In the genomic region with DNA sequence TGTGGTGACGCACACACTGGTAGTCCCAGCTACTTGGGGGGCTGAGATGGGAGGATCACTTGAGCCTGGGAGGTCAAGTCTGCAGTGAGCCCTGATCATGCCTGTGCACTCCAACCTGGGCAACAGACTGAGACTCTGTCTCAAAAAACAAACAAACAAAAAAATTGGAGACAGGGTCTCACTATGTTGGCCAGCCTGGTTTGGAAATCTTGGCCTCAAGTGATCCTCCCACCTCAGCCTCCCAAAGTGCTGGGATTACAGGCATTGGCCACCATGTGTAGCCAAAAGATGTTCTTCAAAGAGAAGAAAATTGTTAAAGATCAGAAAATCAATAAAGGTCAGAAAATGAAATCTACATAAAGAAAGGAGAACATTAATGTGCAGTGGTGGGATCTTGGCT, we compare ENCODE assay signal across 24 cellular contexts. TPM values are rescaled to one million over a fixed set of nuclear protein-coding genes. Genes with fewer than 3 reads are reported as not detected.
A peak's percentile ranks its signal among the peaks of the same experiment; 100 is the strongest.
DNase-seq lines count a peak whose midpoint lies in the region; ATAC-seq and TF ChIP-seq lines count a peak whose summit lies in the region.
"Had no signal": no experiment of that assay in that cellular context is flagged by ENCODE, and none has a peak within 500 bp of the region (broad histone marks: within the 10 kb centered on the region; RNA-seq: fewer than 3 reads in every experiment).

No MANE protein-coding gene starts in this region.

- no peak overlapping the region for H2BK5ac ChIP-seq in trophoblast cell (ENCODE audit: low read depth, low read length, poor library complexity)

- H3K27ac ChIP-seq in HEK293 (ENCODE audit: extremely low read depth, low read depth, low read length) (no peak overlapping the region), trophoblast cell (ENCODE audit: low read depth, low read length) (no peak overlapping the region)
- H3K27ac ChIP-seq: BLaER1 had no signal

- no peaks in the 10 kb centered on the region for H3K36me3 ChIP-seq in HEK293 (ENCODE audit: control insufficient read depth in 2 of 2, insufficient read depth in 1 of 2, low read length in 2 of 2)
- H3K36me3 ChIP-seq in trophoblast cell (ENCODE audit: control insufficient read depth in 1 of 2, insufficient read depth in 2 of 2, low read length in 2 of 2): no peaks in the 10 kb centered on the region
- H3K36me3 ChIP-seq: BE2C, BLaER1 had no signal

- no peaks in the 10 kb centered on the region for H3K36me3 Mint-ChIP-seq in WTC11
- H3K36me3 Mint-ChIP-seq: CD14-positive monocyte; CD4-positive, alpha-beta memory T cell; CD4-positive, CD25-positive, alpha-beta regulatory T cell; CD8-positive, alpha-beta memory T cell had no signal

- H3K4me1 Mint-ChIP-seq in WTC11: peaks cover 52% of the 10 kb centered on the region
- H3K4me1 Mint-ChIP-seq: CD4-positive, alpha-beta memory T cell; CD8-positive, alpha-beta memory T cell had no signal

- no peak overlapping the region for H2AFZ ChIP-seq in trophoblast cell (ENCODE audit: insufficient read depth, low read length, poor library complexity)

- no peak for DNase-seq in WTC11 (ENCODE audit: low spot score)
- no peak for DNase-seq in trophoblast cell
- DNase-seq in ecto neural progenitor cell (ENCODE audit: low spot score): no peak
- DNase-seq: 8988T; ACHN; BE2C; C1 segment of cervical spinal cord; CD4-positive, alpha-beta memory T cell; CD4-positive, CD25-positive, alpha-beta regulatory T cell; CD8-positive, alpha-beta memory T cell; COR-L47; DMS 273 treated with DMSO at 0.1 percent for 48 hours; DMS153; DMS53; DMS79; DND-41; EL; GDM1 had no signal

- H3K14ac ChIP-seq in trophoblast cell (ENCODE audit: low read length): no peak overlapping the region

- no peak overlapping the region for H4K91ac ChIP-seq in trophoblast cell (ENCODE audit: low read depth, low read length)

- no peak overlapping the region for H3K27ac Mint-ChIP-seq in WTC11
- H3K27ac Mint-ChIP-seq: CD4-positive, alpha-beta memory T cell; CD4-positive, CD25-positive, alpha-beta regulatory T cell had no signal

- no peak overlapping the region for H3K4me3 Mint-ChIP-seq in WTC11
- H3K4me3 Mint-ChIP-seq: CD14-positive monocyte; CD4-positive, alpha-beta memory T cell; CD4-positive, CD25-positive, alpha-beta regulatory T cell; CD8-positive, alpha-beta memory T cell had no signal

- no peak overlapping the region for H3K9ac ChIP-seq in trophoblast cell (ENCODE audit: low read length)
- H3K9ac ChIP-seq: BLaER1 had no signal

- H3K18ac ChIP-seq in trophoblast cell (ENCODE audit: low read length): no peak overlapping the region

- POLR2A ChIA-PET in HEK293 (lab: Yijun Ruan, JAX) (no interaction called here), WTC11 (lab: Charles Lee) (no interaction called here)

- H3K4me3 ChIP-seq in HEK293 (ENCODE audit: low read depth, low read length): no peak overlapping the region
- no peak overlapping the region for H3K4me3 ChIP-seq in trophoblast cell (ENCODE audit: low read depth, low read length)
- H3K4me3 ChIP-seq: BLaER1, GM12878 had no signal

- H3K4me1 ChIP-seq in HEK293 (ENCODE audit: control insufficient read depth, insufficient read depth, low read length) (no peaks in the 10 kb centered on the region), trophoblast cell (ENCODE audit: control insufficient read depth in 1 of 2, insufficient read depth in 2 of 2, low read length in 2 of 2) (no peaks in the 10 kb centered on the region)
- H3K4me1 ChIP-seq: BE2C, BLaER1 had no signal

- H3K9me3 Mint-ChIP-seq in WTC11: no peaks in the 10 kb centered on the region
- H3K9me3 Mint-ChIP-seq: CD4-positive, alpha-beta memory T cell; CD4-positive, CD25-positive, alpha-beta regulatory T cell; CD8-positive, alpha-beta memory T cell had no signal

- no peak overlapping the region for H2AK5ac ChIP-seq in trophoblast cell (ENCODE audit: low read length)

- no peak overlapping the region for H3K4ac ChIP-seq in trophoblast cell (ENCODE audit: low read depth, low read length)

- TF ChIP-seq CTCF in HEK293 (tag by site-specific recombination; IDR thresholded peaks at IDR 0.05) (no peak), WTC11 (IDR thresholded peaks at IDR 0.05) (no peak)

- H3K9me3 ChIP-seq in HEK293 (ENCODE audit: control insufficient read depth, insufficient read depth, low read depth, low read length) (no peaks in the 10 kb centered on the region), trophoblast cell (ENCODE audit: insufficient read depth, low read depth, low read length) (no peaks in the 10 kb centered on the region)
- H3K9me3 ChIP-seq: BE2C, BLaER1 had no signal

- H3K27me3 ChIP-seq in trophoblast cell (ENCODE audit: insufficient read depth, low read length): no peaks in the 10 kb centered on the region
- H3K27me3 ChIP-seq: BLaER1 had no signal

- H2BK12ac ChIP-seq in trophoblast cell (ENCODE audit: low read length): no peak overlapping the region

- H3K27me3 Mint-ChIP-seq in WTC11 (ENCODE audit: low read depth): no peaks in the 10 kb centered on the region
- H3K27me3 Mint-ChIP-seq: CD4-positive, alpha-beta memory T cell had no signal

- WGBS in trophoblast cell (ENCODE audit: extremely low coverage, insufficient coverage, insufficient read length): no CpG with 5 or more reads among the region's 1 CpG

- H3K79me1 ChIP-seq in trophoblast cell (ENCODE audit: low read length): peaks cover 9% of the 10 kb centered on the region

- peak overlapping the region; percentile 39 for H2BK120ac ChIP-seq in trophoblast cell (ENCODE audit: insufficient read depth, low read length, poor library complexity)

- CTCF ChIA-PET in HEK293 (lab: Yijun Ruan, JAX) (no interaction called here), WTC11 (lab: Charles Lee) (interaction anchor here (0.5 kb wide), 1 partner anchor 137 kb away, joined by 3 read pairs; no protein-coding TSS in a partner anchor)

- H3K4me2 ChIP-seq in trophoblast cell (ENCODE audit: low read length): no peak overlapping the region
- H3K4me2 ChIP-seq: BLaER1 had no signal

- H4K12ac ChIP-seq in trophoblast cell (ENCODE audit: low read depth, low read length): no peak overlapping the region

- H3K23ac ChIP-seq in trophoblast cell (ENCODE audit: low read length): no peak overlapping the region

- no peak for ATAC-seq in WTC11
- ATAC-seq in GM19035 (IDR thresholded peaks at IDR 0.05; ENCODE audit: unreplicated experiment): no peak
- ATAC-seq: GM12878 had no signal

- no peak overlapping the region for H4K8ac ChIP-seq in trophoblast cell (ENCODE audit: low read depth, low read length)

- H3K79me2 ChIP-seq in trophoblast cell (ENCODE audit: control insufficient read depth, insufficient read depth, low read length, poor library complexity): no peaks in the 10 kb centered on the region

TF ChIP-seq in HEK293, 187 proteins besides CTCF, POLR2A, EP300 and RAD21:
- 0 out of 2 replicates have a peak, but pooled peaks have one; percentile 13 for TF ChIP-seq ZNF121 (tag by site-specific recombination; IDR thresholded peaks at IDR 0.05)
- TF ChIP-seq ZSCAN23 (tag by site-specific recombination; IDR thresholded peaks at IDR 0.05): no peak

TF ChIP-seq in WTC11, 78 proteins besides CTCF, POLR2A, EP300 and RAD21:
- TF ChIP-seq, protein P1, sequence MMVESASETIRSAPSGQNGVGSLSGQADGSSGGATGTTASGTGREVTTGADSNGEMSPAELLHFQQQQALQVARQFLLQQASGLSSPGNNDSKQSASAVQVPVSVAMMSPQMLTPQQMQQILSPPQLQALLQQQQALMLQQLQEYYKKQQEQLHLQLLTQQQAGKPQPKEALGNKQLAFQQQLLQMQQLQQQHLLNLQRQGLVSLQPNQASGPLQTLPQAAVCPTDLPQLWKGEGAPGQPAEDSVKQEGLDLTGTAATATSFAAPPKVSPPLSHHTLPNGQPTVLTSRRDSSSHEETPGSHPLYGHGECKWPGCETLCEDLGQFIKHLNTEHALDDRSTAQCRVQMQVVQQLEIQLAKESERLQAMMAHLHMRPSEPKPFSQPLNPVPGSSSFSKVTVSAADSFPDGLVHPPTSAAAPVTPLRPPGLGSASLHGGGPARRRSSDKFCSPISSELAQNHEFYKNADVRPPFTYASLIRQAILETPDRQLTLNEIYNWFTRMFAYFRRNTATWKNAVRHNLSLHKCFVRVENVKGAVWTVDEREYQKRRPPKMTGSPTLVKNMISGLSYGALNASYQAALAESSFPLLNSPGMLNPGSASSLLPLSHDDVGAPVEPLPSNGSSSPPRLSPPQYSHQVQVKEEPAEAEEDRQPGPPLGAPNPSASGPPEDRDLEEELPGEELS (CRISPR knock-in tag; IDR thresholded peaks at IDR 0.05): no peak
- TF ChIP-seq ZNF121 (CRISPR knock-in tag; IDR thresholded peaks at IDR 0.05) (peak; percentile 78; the same call in 1 of the 2 replicates), EMX1 (CRISPR knock-in tag; IDR thresholded peaks at IDR 0.05) (no peak), TEAD1 (CRISPR knock-in tag; IDR thresholded peaks at IDR 0.05) (no peak), TP53 (CRISPR knock-in tag; IDR thresholded peaks at IDR 0.05) (no peak), NR1H2 (CRISPR knock-in tag; IDR thresholded peaks at IDR 0.05) (no peak)
- TF ChIP-seq, protein P2, sequence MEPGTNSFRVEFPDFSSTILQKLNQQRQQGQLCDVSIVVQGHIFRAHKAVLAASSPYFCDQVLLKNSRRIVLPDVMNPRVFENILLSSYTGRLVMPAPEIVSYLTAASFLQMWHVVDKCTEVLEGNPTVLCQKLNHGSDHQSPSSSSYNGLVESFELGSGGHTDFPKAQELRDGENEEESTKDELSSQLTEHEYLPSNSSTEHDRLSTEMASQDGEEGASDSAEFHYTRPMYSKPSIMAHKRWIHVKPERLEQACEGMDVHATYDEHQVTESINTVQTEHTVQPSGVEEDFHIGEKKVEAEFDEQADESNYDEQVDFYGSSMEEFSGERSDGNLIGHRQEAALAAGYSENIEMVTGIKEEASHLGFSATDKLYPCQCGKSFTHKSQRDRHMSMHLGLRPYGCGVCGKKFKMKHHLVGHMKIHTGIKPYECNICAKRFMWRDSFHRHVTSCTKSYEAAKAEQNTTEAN (CRISPR knock-in tag; IDR thresholded peaks at IDR 0.05): no peak

RNA-seq across cellular contexts. Expression of a gene that starts 41.7 kb away (rescaled TPM):
- total RNA-seq in WTC11 (2021): 2.1 to 3.8 TPM (median 3.4 TPM) in 3 replicates
- 35.7 and 36.7 TPM in 2 replicates for polyA plus RNA-seq in trophoblast cell (2013)
- total RNA-seq: A673 had no signal
- polyA plus RNA-seq: CD14-positive monocyte had no signal
